In the genomic region with DNA sequence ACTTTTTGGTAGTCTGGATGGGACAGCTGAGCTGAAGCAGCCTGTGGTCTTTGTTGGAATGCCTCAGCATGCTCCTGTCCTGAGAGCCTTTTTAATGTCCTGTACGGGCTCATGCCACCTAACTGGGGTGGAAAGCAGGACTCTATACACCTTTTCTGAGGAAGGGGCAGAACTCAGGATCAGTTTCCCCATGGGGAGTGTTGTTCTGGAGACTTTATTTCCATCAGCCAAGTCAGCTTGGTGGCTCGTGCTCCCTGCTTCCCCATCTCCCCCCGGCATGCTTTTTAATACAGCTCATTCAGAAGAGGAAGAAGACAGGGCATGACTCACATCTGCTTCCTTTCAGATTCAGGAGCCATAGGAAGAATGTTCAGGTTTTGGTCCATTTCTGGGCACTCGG, we compare ENCODE assay signal across 13 cellular contexts. TPM values are rescaled to one million over a fixed set of nuclear protein-coding genes. Genes with fewer than 3 reads are reported as not detected.
DNase-seq lines count a peak whose midpoint lies in the region; ATAC-seq, FAIRE-seq and TF ChIP-seq lines count a peak whose summit lies in the region.
"Had no signal": no experiment of that assay in that cellular context is flagged by ENCODE, and none has a peak within 500 bp of the region (broad histone marks: within the 10 kb centered on the region; RNA-seq: fewer than 3 reads in every experiment).

No MANE protein-coding gene starts in this region.

- no peak overlapping the region for H3K4me3 ChIP-seq in right lobe of liver
- H3K4me3 ChIP-seq in HepG2 (replicated peaks in 1 of 3; ENCODE audit: insufficient read depth in 1 of 3, low read depth in 2 of 3, low read length in 3 of 3): no peak overlapping the region
- H3K4me3 ChIP-seq: tibial artery had no signal

- TF ChIP-seq CTCF in right lobe of liver (IDR thresholded peaks at IDR 0.05): no peak
- TF ChIP-seq CTCF in HepG2 (CRISPR knock-in tag; IDR thresholded peaks at IDR 0.05): no peak
- no peak for TF ChIP-seq CTCF in GM13977 (IDR thresholded peaks at IDR 0.05; ENCODE audit: extremely low read depth, insufficient read depth, missing control alignments)
- no peak for TF ChIP-seq CTCF in GM20000 (IDR thresholded peaks at IDR 0.05; ENCODE audit: extremely low read depth, missing control alignments)

- H4K20me1 ChIP-seq in HepG2 (ENCODE audit: insufficient read depth, low read length): no peaks in the 10 kb centered on the region

- H2AFZ ChIP-seq in HepG2 (ENCODE audit: low read length): no peak overlapping the region

- TF ChIP-seq POLR2A in right lobe of liver (IDR thresholded peaks at IDR 0.05) (no peak), HepG2 (IDR thresholded peaks at IDR 0.05; ENCODE audit: insufficient read depth in 1 of 2, low read depth in 2 of 2, low read length in 2 of 2) (no peak)

- POLR2A ChIA-PET in HepG2 (lab: Yijun Ruan, JAX): interaction anchor here (1.6 kb wide), 1 partner anchor 25 kb away, joined by 3 read pairs; no protein-coding TSS in a partner anchor

- TF ChIP-seq RAD21 in HepG2 (CRISPR knock-in tag; IDR thresholded peaks at IDR 0.05): no peak

- no TSS peak for BruUV-seq in HepG2 (replicated peaks; lab: Mats Ljungman, UMichigan)

- in situ Hi-C loops in HepG2 (cut with HindIII; ENCODE audit: extremely low pct_ligation_motif_present, low pct_unique_long_range_greater_than_20kb) (no loop called here), GM13977 (cut with MboI; ENCODE audit: low pct_unique_long_range_greater_than_20kb, low sequenced_read_pairs, unreplicated experiment) (no loop called here)

- CTCF ChIA-PET in HepG2 (lab: Yijun Ruan, JAX; ENCODE audit: low intra/inter-chr PET ratio, low total read pairs): no interaction called here

- DNase-seq in right lobe of liver (no peak), HepG2 (ENCODE audit: low spot score) (no peak), UCSD-AML1 (lab: John Stamatoyannopoulos, UW; ENCODE audit: unreplicated experiment) (peak; percentile 21), glomerular endothelial cell (ENCODE audit: extremely low read depth, low read depth, low spot score) (peak; percentile 36), GM13977 (ENCODE audit: low spot score) (no peak), NCI-H2171 treated with DMSO at 0.1 percent for 48 hours (lab: John Stamatoyannopoulos, UW) (no peak), GM20000 (ENCODE audit: low spot score) (no peak), NCI-H510A (lab: John Stamatoyannopoulos, UW) (no peak)
- DNase-seq: immature natural killer cell, occipital lobe, T1000 had no signal

- H3K4me1 ChIP-seq in right lobe of liver: peaks cover 0 to 5% (median 0%) of the 10 kb centered on the region in 4 donors
- H3K4me1 ChIP-seq in HepG2 (ENCODE audit: insufficient read depth, low read length): peaks cover 11% of the 10 kb centered on the region

- H3K27ac ChIP-seq in right lobe of liver (no peak overlapping the region), HepG2 (ENCODE audit: extremely low read length, insufficient read depth, low read length) (no peak overlapping the region)

- no peaks in the 10 kb centered on the region for H3K79me2 ChIP-seq in HepG2 (ENCODE audit: insufficient read depth, low read length)

- 55% methylated on average over 3 of the region's 4 CpGs for WGBS in right lobe of liver (ENCODE audit: insufficient coverage, low coverage, low lambda C conversion rate, missing lambda C conversion rate)
- WGBS in HepG2 (ENCODE audit: low lambda C conversion rate): 81% methylated on average over 4 of the region's 4 CpGs

- H3K9me3 ChIP-seq in right lobe of liver (no peaks in the 10 kb centered on the region), HepG2 (ENCODE audit: low read length) (no peaks in the 10 kb centered on the region)
- H3K9me3 ChIP-seq: tibial artery had no signal

- H3K4me2 ChIP-seq in HepG2 (ENCODE audit: low read depth, low read length): no peak overlapping the region

- H3K27me3 ChIP-seq in right lobe of liver (no peaks in the 10 kb centered on the region), HepG2 (ENCODE audit: control insufficient read depth in 1 of 2, insufficient read depth in 2 of 2, low read length in 2 of 2) (no peaks in the 10 kb centered on the region)
- H3K27me3 ChIP-seq: tibial artery had no signal

- TF ChIP-seq EP300 in HepG2 (IDR thresholded peaks at IDR 0.05; ENCODE audit: low read depth in 2 of 2, low read length in 2 of 2) (no peak), HepG2 (CRISPR knock-in tag; IDR thresholded peaks at IDR 0.05; ENCODE audit: borderline replicate concordance) (no peak)

- no peak for FAIRE-seq in HepG2 (lab: Jason Lieb, UNC)

- peak in 3 of 4 donors; percentile 25 to 60 (median 42) for ATAC-seq in right lobe of liver
- ATAC-seq in HepG2: no peak

- H3K36me3 ChIP-seq in right lobe of liver: no peaks in the 10 kb centered on the region
- no peaks in the 10 kb centered on the region; a peak in 1 of 5 replicates for H3K36me3 ChIP-seq in HepG2 (replicated peaks in 1 of 2; ENCODE audit: control insufficient read depth in 1 of 2, insufficient read depth in 2 of 2, low read length in 2 of 2)
- H3K36me3 ChIP-seq: tibial artery had no signal

- no peak overlapping the region for H3K9ac ChIP-seq in HepG2 (ENCODE audit: insufficient read depth, low read depth, low read length)

- intact Hi-C loops in right lobe of liver (cut with DNase I) (no loop called here), HepG2 (cut with micrococcal nuclease; ENCODE audit: unreplicated experiment) (no loop called here)

RNA-seq across cellular contexts. Expression of a gene that starts 5.1 kb away (rescaled TPM):
- total RNA-seq in right lobe of liver (10 to 100 TPM in 5 of 6 experiments, 1 to 10 TPM in 1; 8.0 to 15.9 (median 13.3) TPM), HepG2 (2016; rRNA removed; fragmentation: Illumina TruSeq; extraction: Trizol) (49.9 and 50.7 TPM in 2 replicates), glomerular endothelial cell (60.4 and 65.0 TPM in 2 replicates)
- total RNA-seq in HepG2 (2016; cell fraction: cytosol; rRNA removed; fragmentation: Illumina TruSeq; extraction: Trizol; ENCODE audit: low read depth): 13.3 and 15.3 TPM in 2 replicates
- 44.4 and 46.1 TPM in 2 replicates for total RNA-seq in HepG2 (2016; cell fraction: insoluble cytoplasmic fraction; rRNA removed; fragmentation: Illumina TruSeq; extraction: Trizol)
- total RNA-seq in HepG2 (2016; cell fraction: membrane; rRNA removed; fragmentation: Illumina TruSeq; extraction: Trizol): 36.1 and 39.7 TPM in 2 replicates
- 44.2 and 49.8 TPM in 2 replicates for total RNA-seq in HepG2 (2016; cell fraction: nucleus; rRNA removed; fragmentation: Illumina TruSeq; extraction: Trizol)
- 41.4 and 52.4 TPM in 2 replicates for polyA plus RNA-seq in HepG2 (2011; rRNA removed)
- polyA plus RNA-seq in HepG2 (2011; cell fraction: cytosol; rRNA removed): 28.0 and 28.2 TPM in 2 replicates
- polyA plus RNA-seq in HepG2 (2011; cell fraction: nucleus; rRNA removed): 111 and 114 TPM in 2 replicates
- 25.3 and 37.5 TPM in 2 replicates for polyA plus RNA-seq in HepG2 (2012)
- polyA plus RNA-seq in HepG2 (2016; cell fraction: cytosol; fragmentation: Illumina TruSeq; extraction: Trizol; ENCODE audit: low read depth): 13.8 and 15.1 TPM in 2 replicates
- 42.4 and 53.4 TPM in 2 replicates for polyA plus RNA-seq in HepG2 (2016; cell fraction: insoluble cytoplasmic fraction; fragmentation: Illumina TruSeq; extraction: Trizol; ENCODE audit: low read depth)
- polyA plus RNA-seq in HepG2 (2016; cell fraction: membrane; fragmentation: Illumina TruSeq; extraction: Trizol; ENCODE audit: low read depth): 26.2 and 28.3 TPM in 2 replicates
- polyA plus RNA-seq in HepG2 (2016; cell fraction: nucleus; fragmentation: Illumina TruSeq; extraction: Trizol; ENCODE audit: insufficient read depth, low read depth): 65.8 and 78.0 TPM in 2 replicates
- polyA minus RNA-seq in HepG2 (2011; rRNA and poly(A)+ RNA removed; ENCODE audit: low replicate concordance): 18.7 and 34.8 TPM in 2 replicates
- polyA minus RNA-seq in HepG2 (2011; cell fraction: cytosol; rRNA and poly(A)+ RNA removed): 17.4 TPM in 2 replicates
- 40.3 and 47.5 TPM in 2 replicates for polyA minus RNA-seq in HepG2 (2011; cell fraction: nucleus; rRNA and poly(A)+ RNA removed)

RNA-seq across cellular contexts. Expression of a gene that starts 31.0 kb away (rescaled TPM):
- total RNA-seq in right lobe of liver (1 to 10 TPM in 5 of 6 experiments, under 1 TPM in 1; 0.95 to 4.7 (median 1.4) TPM), HepG2 (2016; rRNA removed; fragmentation: Illumina TruSeq; extraction: Trizol) (1.9 and 2.0 TPM in 2 replicates), glomerular endothelial cell (not detected in 2 replicates)
- total RNA-seq in HepG2 (2016; cell fraction: cytosol; rRNA removed; fragmentation: Illumina TruSeq; extraction: Trizol; ENCODE audit: low read depth): 0.35 and 0.40 TPM in 2 replicates
- 2.0 and 2.2 TPM in 2 replicates for total RNA-seq in HepG2 (2016; cell fraction: insoluble cytoplasmic fraction; rRNA removed; fragmentation: Illumina TruSeq; extraction: Trizol)
- total RNA-seq in HepG2 (2016; cell fraction: membrane; rRNA removed; fragmentation: Illumina TruSeq; extraction: Trizol): 1.4 and 1.6 TPM in 2 replicates
- 1.1 and 1.6 TPM in 2 replicates for total RNA-seq in HepG2 (2016; cell fraction: nucleus; rRNA removed; fragmentation: Illumina TruSeq; extraction: Trizol)
- 0.82 and 0.95 TPM in 2 replicates for polyA plus RNA-seq in HepG2 (2011; rRNA removed)
- 0.88 and 1.0 TPM in 2 replicates for polyA plus RNA-seq in HepG2 (2011; cell fraction: cytosol; rRNA removed)
- polyA plus RNA-seq in HepG2 (2011; cell fraction: nucleus; rRNA removed): 0.57 and 0.77 TPM in 2 replicates
- polyA plus RNA-seq in HepG2 (2012): 0.73 and 0.79 TPM in 2 replicates
- polyA plus RNA-seq in HepG2 (2016; cell fraction: cytosol; fragmentation: Illumina TruSeq; extraction: Trizol; ENCODE audit: low read depth): 0.28 and 0.41 TPM in 2 replicates
- 2.7 and 2.9 TPM in 2 replicates for polyA plus RNA-seq in HepG2 (2016; cell fraction: insoluble cytoplasmic fraction; fragmentation: Illumina TruSeq; extraction: Trizol; ENCODE audit: low read depth)
- polyA plus RNA-seq in HepG2 (2016; cell fraction: membrane; fragmentation: Illumina TruSeq; extraction: Trizol; ENCODE audit: low read depth): 1.2 and 1.3 TPM in 2 replicates
- polyA plus RNA-seq in HepG2 (2016; cell fraction: nucleus; fragmentation: Illumina TruSeq; extraction: Trizol; ENCODE audit: insufficient read depth, low read depth): 1.7 and 1.8 TPM in 2 replicates
- 2.2 TPM in 1 of 2 replicates, not detected in the other for polyA minus RNA-seq in HepG2 (2011; rRNA and poly(A)+ RNA removed; ENCODE audit: low replicate concordance)
- 0.49 and 1.1 TPM in 2 replicates for polyA minus RNA-seq in HepG2 (2011; cell fraction: cytosol; rRNA and poly(A)+ RNA removed)
- polyA minus RNA-seq in HepG2 (2011; cell fraction: nucleus; rRNA and poly(A)+ RNA removed): 0.62 and 0.64 TPM in 2 replicates
- total RNA-seq: NCI-H460 had no signal
- polyA plus RNA-seq: immature natural killer cell had no signal

RNA-seq across cellular contexts. Expression of a gene that starts 34.9 kb away (rescaled TPM):
- total RNA-seq in right lobe of liver: under 1 TPM in 1 of 6 experiments, not detected in 5; 0.11 TPM
- not detected in 2 replicates for total RNA-seq in HepG2 (2016; rRNA removed; fragmentation: Illumina TruSeq; extraction: Trizol)
- total RNA-seq in HepG2 (2016; cell fraction: cytosol; rRNA removed; fragmentation: Illumina TruSeq; extraction: Trizol; ENCODE audit: low read depth): not detected in 2 replicates
- total RNA-seq in HepG2 (2016; cell fraction: insoluble cytoplasmic fraction; rRNA removed; fragmentation: Illumina TruSeq; extraction: Trizol): not detected in 2 replicates
- not detected in 2 replicates for total RNA-seq in HepG2 (2016; cell fraction: membrane; rRNA removed; fragmentation: Illumina TruSeq; extraction: Trizol)
- not detected in 2 replicates for total RNA-seq in HepG2 (2016; cell fraction: nucleus; rRNA removed; fragmentation: Illumina TruSeq; extraction: Trizol)
- 0.03 TPM in 1 of 2 replicates, not detected in the other for polyA plus RNA-seq in HepG2 (2011; rRNA removed)
- not detected in 2 replicates for polyA plus RNA-seq in HepG2 (2011; cell fraction: cytosol; rRNA removed)
- not detected in 2 replicates for polyA plus RNA-seq in HepG2 (2011; cell fraction: nucleus; rRNA removed)
- polyA plus RNA-seq in HepG2 (2012): 0.86 and 1.2 TPM in 2 replicates
- not detected in 2 replicates for polyA plus RNA-seq in HepG2 (2016; cell fraction: cytosol; fragmentation: Illumina TruSeq; extraction: Trizol; ENCODE audit: low read depth)
- not detected in 2 replicates for polyA plus RNA-seq in HepG2 (2016; cell fraction: insoluble cytoplasmic fraction; fragmentation: Illumina TruSeq; extraction: Trizol; ENCODE audit: low read depth)
- polyA plus RNA-seq in HepG2 (2016; cell fraction: membrane; fragmentation: Illumina TruSeq; extraction: Trizol; ENCODE audit: low read depth): not detected in 2 replicates
- polyA plus RNA-seq in HepG2 (2016; cell fraction: nucleus; fragmentation: Illumina TruSeq; extraction: Trizol; ENCODE audit: insufficient read depth, low read depth): not detected in 2 replicates
- polyA minus RNA-seq in HepG2 (2011; rRNA and poly(A)+ RNA removed; ENCODE audit: low replicate concordance): not detected in 2 replicates
- polyA minus RNA-seq in HepG2 (2011; cell fraction: cytosol; rRNA and poly(A)+ RNA removed): not detected in 2 replicates
- polyA minus RNA-seq in HepG2 (2011; cell fraction: nucleus; rRNA and poly(A)+ RNA removed): not detected in 2 replicates
- total RNA-seq in glomerular endothelial cell: not detected in 2 replicates
- total RNA-seq: NCI-H460 had no signal

RNA-seq across cellular contexts. Expression of a gene that starts 44.8 kb away (rescaled TPM):
- total RNA-seq in right lobe of liver (1 to 10 TPM; 1.3 to 4.2 (median 2.1) TPM), HepG2 (2016; rRNA removed; fragmentation: Illumina TruSeq; extraction: Trizol) (8.4 and 11.3 TPM in 2 replicates), glomerular endothelial cell (7.1 and 13.7 TPM in 2 replicates)
- total RNA-seq in HepG2 (2016; cell fraction: cytosol; rRNA removed; fragmentation: Illumina TruSeq; extraction: Trizol; ENCODE audit: low read depth): 2.8 and 3.1 TPM in 2 replicates
- 7.5 and 11.1 TPM in 2 replicates for total RNA-seq in HepG2 (2016; cell fraction: insoluble cytoplasmic fraction; rRNA removed; fragmentation: Illumina TruSeq; extraction: Trizol)
- 1.5 and 2.4 TPM in 2 replicates for total RNA-seq in HepG2 (2016; cell fraction: membrane; rRNA removed; fragmentation: Illumina TruSeq; extraction: Trizol)
- 7.2 and 8.7 TPM in 2 replicates for total RNA-seq in HepG2 (2016; cell fraction: nucleus; rRNA removed; fragmentation: Illumina TruSeq; extraction: Trizol)
- 2.3 TPM in 2 replicates for polyA plus RNA-seq in HepG2 (2011; rRNA removed)
- polyA plus RNA-seq in HepG2 (2011; cell fraction: cytosol; rRNA removed): 0.91 and 1.5 TPM in 2 replicates
- polyA plus RNA-seq in HepG2 (2011; cell fraction: nucleus; rRNA removed): 2.0 and 3.9 TPM in 2 replicates
- polyA plus RNA-seq in HepG2 (2012): 3.5 and 4.3 TPM in 2 replicates
- polyA plus RNA-seq in HepG2 (2016; cell fraction: cytosol; fragmentation: Illumina TruSeq; extraction: Trizol; ENCODE audit: low read depth): 0.07 and 0.16 TPM in 2 replicates
- polyA plus RNA-seq in HepG2 (2016; cell fraction: insoluble cytoplasmic fraction; fragmentation: Illumina TruSeq; extraction: Trizol; ENCODE audit: low read depth): 5.7 and 6.8 TPM in 2 replicates
- 0.19 and 0.44 TPM in 2 replicates for polyA plus RNA-seq in HepG2 (2016; cell fraction: membrane; fragmentation: Illumina TruSeq; extraction: Trizol; ENCODE audit: low read depth)
- polyA plus RNA-seq in HepG2 (2016; cell fraction: nucleus; fragmentation: Illumina TruSeq; extraction: Trizol; ENCODE audit: insufficient read depth, low read depth): 7.8 and 14.1 TPM in 2 replicates
- 0.86 and 1.3 TPM in 2 replicates for polyA minus RNA-seq in HepG2 (2011; rRNA and poly(A)+ RNA removed; ENCODE audit: low replicate concordance)
- polyA minus RNA-seq in HepG2 (2011; cell fraction: cytosol; rRNA and poly(A)+ RNA removed): 1.4 and 4.2 TPM in 2 replicates
- polyA minus RNA-seq in HepG2 (2011; cell fraction: nucleus; rRNA and poly(A)+ RNA removed): 9.7 TPM in 2 replicates

RNA-seq across cellular contexts. Expression of a gene that starts 48.3 kb away (rescaled TPM):
- total RNA-seq in right lobe of liver (10 to 100 TPM; 29.5 to 96.1 (median 77.4) TPM), HepG2 (2016; rRNA removed; fragmentation: Illumina TruSeq; extraction: Trizol) (8.9 and 18.2 TPM in 2 replicates), glomerular endothelial cell (12.1 and 18.2 TPM in 2 replicates)
- total RNA-seq in HepG2 (2016; cell fraction: cytosol; rRNA removed; fragmentation: Illumina TruSeq; extraction: Trizol; ENCODE audit: low read depth): 2.9 and 3.0 TPM in 2 replicates
- total RNA-seq in HepG2 (2016; cell fraction: insoluble cytoplasmic fraction; rRNA removed; fragmentation: Illumina TruSeq; extraction: Trizol): 8.5 and 16.1 TPM in 2 replicates
- total RNA-seq in HepG2 (2016; cell fraction: membrane; rRNA removed; fragmentation: Illumina TruSeq; extraction: Trizol): 6.2 and 8.3 TPM in 2 replicates
- 14.0 and 18.5 TPM in 2 replicates for total RNA-seq in HepG2 (2016; cell fraction: nucleus; rRNA removed; fragmentation: Illumina TruSeq; extraction: Trizol)
- polyA plus RNA-seq in HepG2 (2011; rRNA removed): 25.7 and 34.5 TPM in 2 replicates
- 18.4 and 21.6 TPM in 2 replicates for polyA plus RNA-seq in HepG2 (2011; cell fraction: cytosol; rRNA removed)
- polyA plus RNA-seq in HepG2 (2011; cell fraction: nucleus; rRNA removed): 60.0 and 62.0 TPM in 2 replicates
- 12.5 and 16.7 TPM in 2 replicates for polyA plus RNA-seq in HepG2 (2012)
- polyA plus RNA-seq in HepG2 (2016; cell fraction: cytosol; fragmentation: Illumina TruSeq; extraction: Trizol; ENCODE audit: low read depth): 2.1 and 2.2 TPM in 2 replicates
- polyA plus RNA-seq in HepG2 (2016; cell fraction: insoluble cytoplasmic fraction; fragmentation: Illumina TruSeq; extraction: Trizol; ENCODE audit: low read depth): 11.5 and 14.1 TPM in 2 replicates
- 4.6 and 5.0 TPM in 2 replicates for polyA plus RNA-seq in HepG2 (2016; cell fraction: membrane; fragmentation: Illumina TruSeq; extraction: Trizol; ENCODE audit: low read depth)
- polyA plus RNA-seq in HepG2 (2016; cell fraction: nucleus; fragmentation: Illumina TruSeq; extraction: Trizol; ENCODE audit: insufficient read depth, low read depth): 52.3 and 58.0 TPM in 2 replicates
- 10.1 and 31.5 TPM in 2 replicates for polyA minus RNA-seq in HepG2 (2011; rRNA and poly(A)+ RNA removed; ENCODE audit: low replicate concordance)
- 14.4 and 20.5 TPM in 2 replicates for polyA minus RNA-seq in HepG2 (2011; cell fraction: cytosol; rRNA and poly(A)+ RNA removed)
- polyA minus RNA-seq in HepG2 (2011; cell fraction: nucleus; rRNA and poly(A)+ RNA removed): 29.1 and 42.4 TPM in 2 replicates

Comparison
In these comparisons a context has a peak if more than half of its experiments do, and no peak if none do; other contexts are left out.
1. DNase-seq: peak in UCSD-AML1 (single experiment) and glomerular endothelial cell (single experiment); none in right lobe of liver (0 of 3), HepG2 (single experiment), GM13977 (single experiment), NCI-H2171 treated with DMSO at 0.1 percent for 48 hours (single experiment), GM20000 (single experiment) and NCI-H510A (single experiment).